ENCODE assay signal across 8 cellular contexts in genomic region chr1:13699936-13700520, GRCh38. TPM values are rescaled to one million over a fixed set of nuclear protein-coding genes. Genes with fewer than 3 reads are reported as not detected.
DNase-seq lines count a peak whose midpoint lies in the region; ATAC-seq and TF ChIP-seq lines count a peak whose summit lies in the region.

PRDM2 (plus strand) TSS chr1:13700188; CDS start chr1:13715606, 15,418 bp downstream.

- H3K27me3 ChIP-seq in duodenal mucosa (ENCODE audit: control insufficient read depth in 1 of 2, insufficient read depth in 2 of 2, low read length in 2 of 2) (peaks cover 0 to 10% of the 10 kb centered on the region in 2 donors), lung (ENCODE audit: control insufficient read depth, insufficient read depth) (no peaks in the 10 kb centered on the region)

- WGBS in lung, 2 donors = 0 to 1% methylated on average over 65 to 87 of the region's 87 CpGs

- no peak for TF ChIP-seq CTCF in lung (IDR thresholded peaks at IDR 0.05; ENCODE audit: control extremely low read depth, extremely low read depth)

- DNase-seq in Daoy (ENCODE audit: low read depth) = peak; percentile 62
- DNase-seq in NAMALWA (ENCODE audit: low spot score) = peak; percentile 70
- DNase-seq in activated CD4-positive, alpha-beta T cell treated with anti-CD3 and anti-CD28 coated beads, Interleukin-2, amount 50 U/mL, for 1 hour = peak; percentile 56
- DNase-seq in lung (ENCODE audit: low spot score) = peak; percentile 34
- DNase-seq in stimulated activated CD4-positive, alpha-beta T cell treated with anti-CD3 and anti-CD28 coated beads, TNF-alpha, amount 100 ng/mL, for 4 hours (ENCODE audit: low read depth in 3 of 3) = peak; percentile 25 to 54 (median 36)
- no peak for DNase-seq in DMS114 treated with DMSO at 0.1 percent for 48 hours (lab: John Stamatoyannopoulos, UW; ENCODE audit: unreplicated experiment)

- H3K9me3 ChIP-seq in duodenal mucosa (ENCODE audit: control insufficient read depth in 1 of 2, low read length in 2 of 2) (no peaks in the 10 kb centered on the region), lung (ENCODE audit: control insufficient read depth in 2 of 2, insufficient read depth in 1 of 2, low read length in 1 of 2) (no peaks in the 10 kb centered on the region)

- H3K4me3 ChIP-seq in duodenal mucosa (ENCODE audit: low read depth in 1 of 2, low read length in 2 of 2) (peak within 1 kb of the TSS; percentile 73 to 86), lung (peak within 1 kb of the TSS; percentile 72)

- H3K36me3 ChIP-seq in duodenal mucosa (ENCODE audit: control insufficient read depth in 1 of 2, insufficient read depth in 2 of 2, low read length in 2 of 2) = no peaks in the 10 kb centered on the region
- no peaks in the 10 kb centered on the region for H3K36me3 ChIP-seq in lung (ENCODE audit: control insufficient read depth in 2 of 2, insufficient read depth in 2 of 2, low read length in 2 of 2)

- H3K9ac ChIP-seq in duodenal mucosa (ENCODE audit: low read depth in 1 of 2, low read length in 2 of 2) = peak within 1 kb of the TSS; percentile 60 to 67

- H3K4me1 ChIP-seq in duodenal mucosa (ENCODE audit: control insufficient read depth in 1 of 2, insufficient read depth in 2 of 2, low read length in 2 of 2) = peaks cover 4 to 6% of the 10 kb centered on the region in 2 donors
- H3K4me1 ChIP-seq in lung (ENCODE audit: control insufficient read depth in 2 of 2, insufficient read depth in 2 of 2, low read length in 2 of 2) = peaks cover 0 to 3% of the 10 kb centered on the region in 2 donors

- peak; percentile 31 for ATAC-seq in GM21529 (IDR thresholded peaks at IDR 0.05; ENCODE audit: unreplicated experiment)
- ATAC-seq in lung (ENCODE audit: insufficient read depth, low FRiP score) = peak; percentile 78

- peak within 1 kb of the TSS; percentile 78 for H3K27ac ChIP-seq in duodenal mucosa (ENCODE audit: low read depth, low read length)
- H3K27ac ChIP-seq in lung (ENCODE audit: low read depth in 1 of 2, low read length in 1 of 2) = peak within 1 kb of the TSS; percentile 89 to 95

RNA-seq across cellular contexts. Expression of gene PRDM2, which starts in this region (rescaled TPM):
- total RNA-seq in Daoy (2014; rRNA removed; shearing (Covaris generic)) = 11.0 and 12.2 TPM in 2 replicates
- total RNA-seq in lung = 10 to 100 TPM; 40.7 to 52.0 TPM
- 10 to 100 TPM; 16.1 to 16.3 TPM for polyA plus RNA-seq in lung
